8 cellular contexts compared by ENCODE assay signal in genomic region chr3:186425788-186426730, GRCh38.
DNase-seq lines count a peak whose midpoint lies in the region; ATAC-seq and TF ChIP-seq lines count a peak whose summit lies in the region.

No MANE protein-coding gene starts in this region.

- peak overlapping the region; percentile 54 for H3K18ac ChIP-seq in neuronal stem cell (ENCODE audit: low read length)

- peak; percentile 44 for TF ChIP-seq CTCF in GM12864 (IDR thresholded peaks at IDR 0.05; ENCODE audit: low read depth, low read length, missing control alignments)
- peak; percentile 44 for TF ChIP-seq CTCF in cardiac fibroblast (IDR thresholded peaks at IDR 0.05; ENCODE audit: low read depth, low read length)
- no peak for TF ChIP-seq CTCF in ascending aorta (IDR thresholded peaks at IDR 0.05)

- H2AK5ac ChIP-seq in neuronal stem cell (ENCODE audit: low read depth, low read length): no peak overlapping the region

- no peak overlapping the region for H3K23ac ChIP-seq in neuronal stem cell (ENCODE audit: low read depth, low read length, poor library complexity)

- no peak overlapping the region for H3K14ac ChIP-seq in neuronal stem cell (ENCODE audit: low read length)

- H3K27me3 ChIP-seq in neuronal stem cell (ENCODE audit: control insufficient read depth in 3 of 3, insufficient read depth in 3 of 3, low read depth in 1 of 3, low read length in 3 of 3) (no peaks in the 10 kb centered on the region), ascending aorta (no peaks in the 10 kb centered on the region)

- no peak overlapping the region for H2BK5ac ChIP-seq in neuronal stem cell (ENCODE audit: low read length)

- H2BK12ac ChIP-seq in neuronal stem cell (ENCODE audit: low read length): no peak overlapping the region

- peaks cover 0 to 10% of the 10 kb centered on the region in 2 donors for H3K4me1 ChIP-seq in neuronal stem cell (ENCODE audit: control insufficient read depth in 2 of 2, insufficient read depth in 1 of 2, low read depth in 1 of 2, low read length in 2 of 2)
- H3K4me1 ChIP-seq in ascending aorta: no peaks in the 10 kb centered on the region

- H3K79me1 ChIP-seq in neuronal stem cell (ENCODE audit: low read depth, low read length): no peaks in the 10 kb centered on the region

- H3K4ac ChIP-seq in neuronal stem cell (ENCODE audit: low read length): no peak overlapping the region

- H3K4me3 ChIP-seq in GM12864 (ENCODE audit: low read depth, low read length) (no peak overlapping the region), cardiac fibroblast (replicated peaks in 1 of 2; ENCODE audit: low read depth in 2 of 2, low read length in 2 of 2) (no peak overlapping the region), neuronal stem cell (ENCODE audit: low read length in 2 of 2) (no peak overlapping the region), ascending aorta (no peak overlapping the region)

- H4K91ac ChIP-seq in neuronal stem cell (ENCODE audit: low read depth, low read length, poor library complexity): no peak overlapping the region

- H3K4me2 ChIP-seq in neuronal stem cell (ENCODE audit: insufficient read depth, low read length, poor library complexity, severe bottlenecking): no peak overlapping the region

- DNase-seq in GM12864 (ENCODE audit: low read depth) (no peak), LHCN-M2 (ENCODE audit: low read depth) (peak; percentile 22), cardiac fibroblast (ENCODE audit: low read depth in 2 of 2) (peak; percentile 59 to 65), neuronal stem cell (ENCODE audit: low spot score) (no peak), ascending aorta (ENCODE audit: low spot score in 2 of 2) (no peak), substantia nigra (lab: John Stamatoyannopoulos, UW) (no peak), NCI-H526 (lab: John Stamatoyannopoulos, UW) (no peak)

- ATAC-seq in GM21526 (IDR thresholded peaks at IDR 0.05; ENCODE audit: low FRiP score, unreplicated experiment): no peak

- H3K9me3 ChIP-seq in neuronal stem cell (replicated peaks in 1 of 2; ENCODE audit: control insufficient read depth in 2 of 2, insufficient read depth in 1 of 2, low read depth in 1 of 2, low read length in 2 of 2) (no peaks in the 10 kb centered on the region), ascending aorta (no peaks in the 10 kb centered on the region)

- H3K27ac ChIP-seq in neuronal stem cell (replicated peaks; ENCODE audit: low read length) (no peak overlapping the region), ascending aorta (no peak overlapping the region), substantia nigra (ENCODE audit: low read depth, low read length, poor library complexity, severe bottlenecking) (no peak overlapping the region)

- no peak overlapping the region for H2AFZ ChIP-seq in neuronal stem cell (ENCODE audit: low read length)

- H3K36me3 ChIP-seq in neuronal stem cell (replicated peaks in 1 of 2; ENCODE audit: control insufficient read depth in 2 of 2, insufficient read depth in 2 of 2, low read length in 2 of 2) (no peaks in the 10 kb centered on the region), ascending aorta (no peaks in the 10 kb centered on the region)

- no CpG with 5 or more reads among the region's 10 CpGs for WGBS in neuronal stem cell (ENCODE audit: extremely low coverage in 2 of 2, insufficient read length in 2 of 2, insufficient replicate concordance in 1 of 2), 2 donors

- peak overlapping the region; percentile 39 for H2BK15ac ChIP-seq in neuronal stem cell (ENCODE audit: low read length)

- H2BK120ac ChIP-seq in neuronal stem cell (ENCODE audit: low read depth, low read length): peak overlapping the region; percentile 39

- H4K8ac ChIP-seq in neuronal stem cell (ENCODE audit: low read depth, low read length): no peak overlapping the region

- intact Hi-C loops in ascending aorta (cut with DNase I): no loop called here

- no peak overlapping the region for H3K9ac ChIP-seq in neuronal stem cell (ENCODE audit: low read depth, low read length, poor library complexity)

Comparison
In these comparisons a context has a peak if more than half of its experiments do, and no peak if none do; other contexts are left out.
1. DNase-seq: peak in LHCN-M2 (single experiment) and cardiac fibroblast (2 of 2); none in GM12864 (single experiment), neuronal stem cell (single experiment), ascending aorta (0 of 2), substantia nigra (0 of 49) and NCI-H526 (0 of 2).
2. CTCF ChIP-seq: peak in GM12864 (single experiment) and cardiac fibroblast (single experiment); none in ascending aorta (0 of 3).